ENCODE assay signal across 1 cellular context in genomic region chr1:229699613-229700242, GRCh38.
TF ChIP-seq lines count a peak whose summit lies in the region.

No MANE protein-coding gene starts in this region.

TF ChIP-seq in GM23338, 12 proteins besides CTCF, POLR2A, EP300 and RAD21 (continued from another document):
- TF ChIP-seq, protein P1, sequence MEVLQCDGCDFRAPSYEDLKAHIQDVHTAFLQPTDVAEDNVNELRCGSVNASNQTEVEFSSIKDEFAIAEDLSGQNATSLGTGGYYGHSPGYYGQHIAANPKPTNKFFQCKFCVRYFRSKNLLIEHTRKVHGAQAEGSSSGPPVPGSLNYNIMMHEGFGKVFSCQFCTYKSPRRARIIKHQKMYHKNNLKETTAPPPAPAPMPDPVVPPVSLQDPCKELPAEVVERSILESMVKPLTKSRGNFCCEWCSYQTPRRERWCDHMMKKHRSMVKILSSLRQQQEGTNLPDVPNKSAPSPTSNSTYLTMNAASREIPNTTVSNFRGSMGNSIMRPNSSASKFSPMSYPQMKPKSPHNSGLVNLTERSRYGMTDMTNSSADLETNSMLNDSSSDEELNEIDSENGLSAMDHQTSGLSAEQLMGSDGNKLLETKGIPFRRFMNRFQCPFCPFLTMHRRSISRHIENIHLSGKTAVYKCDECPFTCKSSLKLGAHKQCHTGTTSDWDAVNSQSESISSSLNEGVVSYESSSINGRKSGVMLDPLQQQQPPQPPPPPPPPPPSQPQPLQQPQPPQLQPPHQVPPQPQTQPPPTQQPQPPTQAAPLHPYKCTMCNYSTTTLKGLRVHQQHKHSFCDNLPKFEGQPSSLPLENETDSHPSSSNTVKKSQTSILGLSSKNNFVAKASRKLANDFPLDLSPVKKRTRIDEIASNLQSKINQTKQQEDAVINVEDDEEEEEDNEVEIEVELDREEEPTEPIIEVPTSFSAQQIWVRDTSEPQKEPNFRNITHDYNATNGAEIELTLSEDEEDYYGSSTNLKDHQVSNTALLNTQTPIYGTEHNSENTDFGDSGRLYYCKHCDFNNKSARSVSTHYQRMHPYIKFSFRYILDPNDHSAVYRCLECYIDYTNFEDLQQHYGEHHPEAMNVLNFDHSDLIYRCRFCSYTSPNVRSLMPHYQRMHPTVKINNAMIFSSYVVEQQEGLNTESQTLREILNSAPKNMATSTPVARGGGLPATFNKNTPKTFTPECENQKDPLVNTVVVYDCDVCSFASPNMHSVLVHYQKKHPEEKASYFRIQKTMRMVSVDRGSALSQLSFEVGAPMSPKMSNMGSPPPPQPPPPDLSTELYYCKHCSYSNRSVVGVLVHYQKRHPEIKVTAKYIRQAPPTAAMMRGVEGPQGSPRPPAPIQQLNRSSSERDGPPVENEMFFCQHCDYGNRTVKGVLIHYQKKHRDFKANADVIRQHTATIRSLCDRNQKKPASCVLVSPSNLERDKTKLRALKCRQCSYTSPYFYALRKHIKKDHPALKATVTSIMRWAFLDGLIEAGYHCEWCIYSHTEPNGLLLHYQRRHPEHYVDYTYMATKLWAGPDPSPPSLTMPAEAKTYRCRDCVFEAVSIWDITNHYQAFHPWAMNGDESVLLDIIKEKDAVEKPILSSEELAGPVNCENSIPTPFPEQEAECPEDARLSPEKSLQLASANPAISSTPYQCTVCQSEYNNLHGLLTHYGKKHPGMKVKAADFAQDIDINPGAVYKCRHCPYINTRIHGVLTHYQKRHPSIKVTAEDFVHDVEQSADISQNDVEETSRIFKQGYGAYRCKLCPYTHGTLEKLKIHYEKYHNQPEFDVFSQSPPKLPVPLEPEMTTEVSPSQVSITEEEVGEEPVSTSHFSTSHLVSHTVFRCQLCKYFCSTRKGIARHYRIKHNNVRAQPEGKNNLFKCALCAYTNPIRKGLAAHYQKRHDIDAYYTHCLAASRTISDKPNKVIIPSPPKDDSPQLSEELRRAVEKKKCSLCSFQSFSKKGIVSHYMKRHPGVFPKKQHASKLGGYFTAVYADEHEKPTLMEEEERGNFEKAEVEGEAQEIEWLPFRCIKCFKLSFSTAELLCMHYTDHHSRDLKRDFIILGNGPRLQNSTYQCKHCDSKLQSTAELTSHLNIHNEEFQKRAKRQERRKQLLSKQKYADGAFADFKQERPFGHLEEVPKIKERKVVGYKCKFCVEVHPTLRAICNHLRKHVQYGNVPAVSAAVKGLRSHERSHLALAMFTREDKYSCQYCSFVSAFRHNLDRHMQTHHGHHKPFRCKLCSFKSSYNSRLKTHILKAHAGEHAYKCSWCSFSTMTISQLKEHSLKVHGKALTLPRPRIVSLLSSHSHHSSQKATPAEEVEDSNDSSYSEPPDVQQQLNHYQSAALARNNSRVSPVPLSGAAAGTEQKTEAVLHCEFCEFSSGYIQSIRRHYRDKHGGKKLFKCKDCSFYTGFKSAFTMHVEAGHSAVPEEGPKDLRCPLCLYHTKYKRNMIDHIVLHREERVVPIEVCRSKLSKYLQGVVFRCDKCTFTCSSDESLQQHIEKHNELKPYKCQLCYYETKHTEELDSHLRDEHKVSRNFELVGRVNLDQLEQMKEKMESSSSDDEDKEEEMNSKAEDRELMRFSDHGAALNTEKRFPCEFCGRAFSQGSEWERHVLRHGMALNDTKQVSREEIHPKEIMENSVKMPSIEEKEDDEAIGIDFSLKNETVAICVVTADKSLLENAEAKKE (CRISPR knock-in tag; IDR thresholded peaks at IDR 0.05) = no peak
